Comparison of ENCODE assay signal across 9 cellular contexts in genomic region chr11:111936045-111936400, GRCh38. TPM values are rescaled to one million over a fixed set of nuclear protein-coding genes. Genes with fewer than 3 reads are reported as not detected.
DNase-seq lines count a peak whose midpoint lies in the region; ATAC-seq and TF ChIP-seq lines count a peak whose summit lies in the region.
"Had no signal": no experiment of that assay in that cellular context is flagged by ENCODE, and none has a peak within 500 bp of the region (broad histone marks: within the 10 kb centered on the region; RNA-seq: fewer than 3 reads in every experiment).

No MANE protein-coding gene starts in this region.

- no peaks in the 10 kb centered on the region for H3K9me2 ChIP-seq in SK-N-SH

- H3K27me3 Mint-ChIP-seq in activated CD8-positive, alpha-beta T cell treated with anti-CD3 and anti-CD28 coated beads for 36 hours, result no peaks in the 10 kb centered on the region

- H3K36me3 ChIP-seq in SK-N-SH (replicated peaks in 1 of 2; ENCODE audit: control insufficient read depth in 1 of 2, insufficient read depth in 2 of 2, low read length in 1 of 2) (no peaks in the 10 kb centered on the region), iPS-20b (ENCODE audit: insufficient read depth, low read depth, low read length) (no peaks in the 10 kb centered on the region), stomach (no peaks in the 10 kb centered on the region)

- H2AFZ ChIP-seq in SK-N-SH (ENCODE audit: low read depth), result peak overlapping the region; percentile 85

- peak overlapping the region; percentile 60 to 92 for H3K27ac ChIP-seq in SK-N-SH (ENCODE audit: low read depth in 2 of 2, low read length in 1 of 2)
- H3K27ac ChIP-seq in iPS-20b (ENCODE audit: low read length), result no peak overlapping the region
- H3K27ac ChIP-seq in stomach, result peak overlapping the region in 4 of 5 donors; percentile 70 to 87 (median 82)

- no peaks in the 10 kb centered on the region for H3K9me3 Mint-ChIP-seq in activated CD8-positive, alpha-beta T cell treated with anti-CD3 and anti-CD28 coated beads for 36 hours

- no peak for TF ChIP-seq EP300 in SK-N-SH (IDR thresholded peaks at IDR 0.05; ENCODE audit: borderline replicate concordance in 1 of 2, low read depth in 1 of 2, low read length in 1 of 2)
- no peak for TF ChIP-seq EP300 in stomach (IDR thresholded peaks at IDR 0.05)

- H3K9me3 ChIP-seq in SK-N-SH (no peaks in the 10 kb centered on the region), iPS-20b (ENCODE audit: insufficient read depth, low read depth, low read length) (no peaks in the 10 kb centered on the region), stomach (no peaks in the 10 kb centered on the region)

- TF ChIP-seq POLR2A in stomach (IDR thresholded peaks at IDR 0.05), result no peak

- H3K4me2 ChIP-seq in SK-N-SH, result peak overlapping the region; percentile 92

- DNase-seq in SK-N-SH (no peak), stomach (no peak), NCI-H2227 (lab: John Stamatoyannopoulos, UW; ENCODE audit: unreplicated experiment) (no peak)
- no peak for DNase-seq in activated CD8-positive, alpha-beta T cell treated with anti-CD3 and anti-CD28 coated beads for 36 hours

- peaks cover 59% of the 10 kb centered on the region for H3K4me1 Mint-ChIP-seq in activated CD8-positive, alpha-beta T cell treated with anti-CD3 and anti-CD28 coated beads for 36 hours (ENCODE audit: low read depth)

- H3K36me3 Mint-ChIP-seq in activated CD8-positive, alpha-beta T cell treated with anti-CD3 and anti-CD28 coated beads for 36 hours (ENCODE audit: low read depth), result no peaks in the 10 kb centered on the region

- no peak for TF ChIP-seq RAD21 in SK-N-SH (IDR thresholded peaks at IDR 0.05; ENCODE audit: low read length)

- H3K27ac Mint-ChIP-seq in activated CD8-positive, alpha-beta T cell treated with anti-CD3 and anti-CD28 coated beads for 36 hours, result peak overlapping the region; percentile 89

- peak overlapping the region; percentile 78 for H3K9ac ChIP-seq in SK-N-SH
- H3K9ac ChIP-seq in iPS-20b (ENCODE audit: low read depth, low read length), result peak overlapping the region; percentile 84; the same call in 1 of the 2 replicates

- peaks cover 49 to 57% of the 10 kb centered on the region in 2 experiments for H3K4me1 ChIP-seq in SK-N-SH (ENCODE audit: control insufficient read depth in 1 of 2, insufficient read depth in 2 of 2, low read depth in 1 of 2, low read length in 1 of 2)
- peaks cover 23% of the 10 kb centered on the region; the same call in 1 of the 2 replicates for H3K4me1 ChIP-seq in iPS-20b (ENCODE audit: insufficient read depth, low read length)
- H3K4me1 ChIP-seq in stomach, result peaks cover 29 to 68% (median 41%) of the 10 kb centered on the region in 4 donors

- H3K79me2 ChIP-seq in SK-N-SH (ENCODE audit: insufficient read depth), result peaks cover 27% of the 10 kb centered on the region; the same call in 1 of the 2 replicates

- CTCF ChIA-PET in SK-N-SH (lab: Yijun Ruan, JAX), result interaction anchor here (1.3 to 15.8 kb wide), 4 partner anchors 9 to 60 kb away, joined by 3 to 272 read pairs (median 8); no protein-coding TSS in a partner anchor
- CTCF ChIA-PET in activated CD8-positive, alpha-beta T cell treated with anti-CD3 and anti-CD28 coated beads for 36 hours (lab: Charles Lee), result interaction anchor here (0.7 to 19.6 kb wide), 6 partner anchors 9 to 121 kb away, joined by 3 to 223 read pairs (median 4); partner anchors contain the start of gene FDXACB1

- WGBS in SK-N-SH (ENCODE audit: low lambda C conversion rate), result 60% methylated on average over 3 of the region's 3 CpGs
- WGBS in stomach, 5 donors, result 30 to 42% (median 37%) methylated on average over 3 of the region's 3 CpGs

- H3K27me3 ChIP-seq in SK-N-SH (ENCODE audit: insufficient read depth) (no peaks in the 10 kb centered on the region), iPS-20b (ENCODE audit: insufficient read depth, low read length) (no peaks in the 10 kb centered on the region), stomach (no peaks in the 10 kb centered on the region)

- peak overlapping the region in 1 of 2 experiments; percentile 69; a peak in 3 of 4 replicates for H3K4me3 ChIP-seq in SK-N-SH (ENCODE audit: low read depth in 2 of 2, low read length in 1 of 2)
- peak overlapping the region; percentile 78 for H3K4me3 ChIP-seq in iPS-20b (ENCODE audit: low read length)
- H3K4me3 ChIP-seq in stomach, result peak overlapping the region in 1 of 4 donors; percentile 76

- ATAC-seq in SK-N-SH treated with all-trans-retinoic acid at 6 μM for 48 hours (no peak), GM18511 (IDR thresholded peaks at IDR 0.05; ENCODE audit: unreplicated experiment) (no peak), GM21825 (IDR thresholded peaks at IDR 0.05; ENCODE audit: unreplicated experiment) (no peak)
- no peak for ATAC-seq in activated CD8-positive, alpha-beta T cell treated with anti-CD3 and anti-CD28 coated beads for 36 hours

- POLR2A ChIA-PET in SK-N-SH (lab: Yijun Ruan, JAX), result interaction anchor here (1.2 kb wide), 1 partner anchor 10 kb away, joined by 3 read pairs; no protein-coding TSS in a partner anchor
- POLR2A ChIA-PET in activated CD8-positive, alpha-beta T cell treated with anti-CD3 and anti-CD28 coated beads for 36 hours (lab: Charles Lee), result interaction anchor here (0.7 to 2.0 kb wide), 5 partner anchors 8 to 150 kb away, joined by 3 to 13 read pairs (median 3); partner anchors contain the start of genes DLAT and TIMM8B

- intact Hi-C loops in activated CD8-positive, alpha-beta T cell treated with anti-CD3 and anti-CD28 coated beads for 36 hours (cut with micrococcal nuclease), result loop anchor here (5.0 to 10.0 kb wide), 2 partner anchors 41 to 89 kb away; partner anchors contain the start of gene DLAT
- intact Hi-C loops in stomach (cut with DNase I; ENCODE audit: low total_unique reads), result no loop called here

- TF ChIP-seq CTCF in SK-N-SH (IDR thresholded peaks at IDR 0.05) (no peak), stomach (IDR thresholded peaks at IDR 0.05) (no peak)
- TF ChIP-seq CTCF in activated CD8-positive, alpha-beta T cell treated with anti-CD3 and anti-CD28 coated beads for 36 hours (IDR thresholded peaks at IDR 0.05), result no peak

- H3F3A ChIP-seq in SK-N-SH (replicated peaks; ENCODE audit: insufficient read depth), result peaks cover 27% of the 10 kb centered on the region

- no peaks in the 10 kb centered on the region for H4K20me1 ChIP-seq in SK-N-SH (ENCODE audit: insufficient read depth)

- peak overlapping the region; percentile 75 for H3K4me3 Mint-ChIP-seq in activated CD8-positive, alpha-beta T cell treated with anti-CD3 and anti-CD28 coated beads for 36 hours

TF ChIP-seq in SK-N-SH, 30 proteins besides CTCF, POLR2A, EP300 and RAD21 (continues in another document):
- TF ChIP-seq TEAD4 (IDR thresholded peaks at IDR 0.05; ENCODE audit: borderline replicate concordance, insufficient read depth) (no peak), NRF1 (IDR thresholded peaks at IDR 0.05; ENCODE audit: low read depth, low read length) (no peak), RCOR1 (IDR thresholded peaks at IDR 0.05; ENCODE audit: low read length) (no peak)

TF ChIP-seq in SK-N-SH treated with all-trans-retinoic acid at 6 μM for 48 hours, 23 proteins besides CTCF, POLR2A, EP300 and RAD21 (continues in another document):
- TF ChIP-seq ARNTL (CRISPR knock-in tag; IDR thresholded peaks at IDR 0.05; ENCODE audit: borderline replicate concordance, low read depth), result no peak
- TF ChIP-seq RARB (CRISPR knock-in tag; IDR thresholded peaks at IDR 0.05), result no peak
- no peak for TF ChIP-seq TCF4 (CRISPR knock-in tag; IDR thresholded peaks at IDR 0.05; ENCODE audit: borderline replicate concordance)
- TF ChIP-seq TOX (CRISPR knock-in tag; IDR thresholded peaks at IDR 0.05; ENCODE audit: borderline replicate concordance), result no peak
- TF ChIP-seq BACH2 (CRISPR knock-in tag; IDR thresholded peaks at IDR 0.05; ENCODE audit: borderline replicate concordance), result no peak

RNA-seq across cellular contexts. Expression of gene DIXDC1, which starts 1.1 kb away (rescaled TPM):
- polyA plus RNA-seq in SK-N-SH (2012; rRNA removed) (5.3 and 6.8 TPM in 2 replicates), stomach (10 to 100 TPM in 2 of 3 donors, 1 to 10 TPM in 1; 6.2 to 15.6 (median 11.3) TPM)
- polyA plus RNA-seq in SK-N-SH (2012; cell fraction: cytosol; rRNA removed), result 6.3 and 6.9 TPM in 2 replicates
- 5.9 and 9.3 TPM in 2 replicates for polyA plus RNA-seq in SK-N-SH (2012; cell fraction: nucleus; rRNA removed)
- 1 to 10 TPM; 9.1 to 9.4 TPM for total RNA-seq in activated CD8-positive, alpha-beta T cell treated with anti-CD3 and anti-CD28 coated beads for 36 hours
- total RNA-seq in stomach, result 100 to 1,000 TPM in 1 of 5 donors, 10 to 100 TPM in 4; 19.1 to 128 (median 60.4) TPM

RNA-seq across cellular contexts. Expression of gene C11orf52, which starts 17.3 kb away (rescaled TPM):
- polyA plus RNA-seq in SK-N-SH (2012; rRNA removed), result not detected in 2 replicates
- not detected in 2 replicates for polyA plus RNA-seq in SK-N-SH (2012; cell fraction: cytosol; rRNA removed)
- polyA plus RNA-seq in SK-N-SH (2012; cell fraction: nucleus; rRNA removed), result not detected in 2 replicates
- total RNA-seq in activated CD8-positive, alpha-beta T cell treated with anti-CD3 and anti-CD28 coated beads for 36 hours, result not detected
- total RNA-seq in stomach, result 10 to 100 TPM in 2 of 5 donors, 1 to 10 TPM in 2, not detected in 1; 3.9 to 18.7 (median 12.5) TPM
- polyA plus RNA-seq in stomach, result 10 to 100 TPM; 28.0 to 43.4 (median 35.0) TPM
- total RNA-seq: mononuclear cell had no signal

RNA-seq across cellular contexts. Expression of gene HSPB2, which starts 23.5 kb away (rescaled TPM):
- polyA plus RNA-seq in SK-N-SH (2012; rRNA removed), result not detected in 2 replicates
- polyA plus RNA-seq in SK-N-SH (2012; cell fraction: cytosol; rRNA removed), result 0.03 TPM in 1 of 2 replicates, not detected in the other
- 0.13 TPM in 1 of 2 replicates, not detected in the other for polyA plus RNA-seq in SK-N-SH (2012; cell fraction: nucleus; rRNA removed)
- total RNA-seq in activated CD8-positive, alpha-beta T cell treated with anti-CD3 and anti-CD28 coated beads for 36 hours, result not detected
- total RNA-seq in stomach, result under 1 TPM in 1 of 5 donors, not detected in 4; 0.37 TPM
- polyA plus RNA-seq in stomach, result 1 to 10 TPM; 2.0 to 5.1 (median 4.0) TPM
- total RNA-seq: mononuclear cell had no signal

RNA-seq across cellular contexts. Expression of gene CRYAB, which starts 24.5 kb away (rescaled TPM):
- polyA plus RNA-seq in SK-N-SH (2012; rRNA removed) (0.92 and 1.5 TPM in 2 replicates), stomach (100 to 1,000 TPM in 1 of 3 donors, 10 to 100 TPM in 2; 75.6 to 122 (median 85.7) TPM)
- polyA plus RNA-seq in SK-N-SH (2012; cell fraction: cytosol; rRNA removed), result 0.67 and 1.2 TPM in 2 replicates
- 0.29 and 1.8 TPM in 2 replicates for polyA plus RNA-seq in SK-N-SH (2012; cell fraction: nucleus; rRNA removed)
- not detected for total RNA-seq in activated CD8-positive, alpha-beta T cell treated with anti-CD3 and anti-CD28 coated beads for 36 hours
- 100 to 1,000 TPM in 2 of 5 donors, 10 to 100 TPM in 3; 28.4 to 207 (median 47.3) TPM for total RNA-seq in stomach
- total RNA-seq: mononuclear cell had no signal

RNA-seq across cellular contexts. Expression of gene CFAP68, which starts 56.7 kb away (rescaled TPM):
- polyA plus RNA-seq in SK-N-SH (2012; rRNA removed) (36.7 and 61.2 TPM in 2 replicates), stomach (10 to 100 TPM; 40.2 to 50.7 (median 40.7) TPM)
- 46.8 and 79.7 TPM in 2 replicates for polyA plus RNA-seq in SK-N-SH (2012; cell fraction: cytosol; rRNA removed)
- 18.1 and 22.1 TPM in 2 replicates for polyA plus RNA-seq in SK-N-SH (2012; cell fraction: nucleus; rRNA removed)
- total RNA-seq in activated CD8-positive, alpha-beta T cell treated with anti-CD3 and anti-CD28 coated beads for 36 hours, result 10 to 100 TPM; 38.6 to 39.1 TPM
- 10 to 100 TPM in 1 of 5 donors, 1 to 10 TPM in 3, not detected in 1; 3.9 to 51.9 (median 5.3) TPM for total RNA-seq in stomach
